In the genomic region with DNA sequence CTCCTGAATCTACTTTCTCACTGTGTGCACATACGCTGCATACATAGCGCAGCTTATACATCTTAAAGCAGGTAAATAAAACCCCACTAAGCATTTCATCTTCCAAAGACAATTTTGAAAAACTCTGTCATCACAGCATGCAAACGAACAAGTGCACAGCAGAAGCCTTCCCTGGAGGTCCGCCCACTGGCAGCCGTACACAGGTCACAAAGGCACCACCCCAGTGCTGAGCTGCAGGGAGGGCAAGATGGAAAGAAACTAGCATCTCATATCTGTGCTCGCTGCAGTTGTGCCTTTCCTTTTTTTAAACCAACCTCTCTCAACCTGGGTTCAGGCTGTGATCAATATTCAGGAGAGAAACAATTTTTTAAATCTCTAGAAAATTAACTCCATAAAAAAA, we compare ENCODE assay signal across 1 cellular context.
TF ChIP-seq lines count a peak whose summit lies in the region.

No MANE protein-coding gene starts in this region.

TF ChIP-seq in HCT116, 20 proteins besides CTCF, POLR2A, EP300 and RAD21 (continued from another document):
- TF ChIP-seq, protein P1, sequence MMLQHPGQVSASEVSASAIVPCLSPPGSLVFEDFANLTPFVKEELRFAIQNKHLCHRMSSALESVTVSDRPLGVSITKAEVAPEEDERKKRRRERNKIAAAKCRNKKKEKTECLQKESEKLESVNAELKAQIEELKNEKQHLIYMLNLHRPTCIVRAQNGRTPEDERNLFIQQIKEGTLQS (IDR thresholded peaks at IDR 0.05), result no peak
- TF ChIP-seq SRF (IDR thresholded peaks at IDR 0.05; ENCODE audit: low read depth) (no peak), YY1 (IDR thresholded peaks at IDR 0.05; ENCODE audit: extremely low read depth, insufficient replicate concordance, low read depth, low read length) (no peak), EZH2phosphoT487 (IDR thresholded peaks at IDR 0.05; ENCODE audit: borderline replicate concordance) (no peak)
- TF ChIP-seq, protein P2, sequence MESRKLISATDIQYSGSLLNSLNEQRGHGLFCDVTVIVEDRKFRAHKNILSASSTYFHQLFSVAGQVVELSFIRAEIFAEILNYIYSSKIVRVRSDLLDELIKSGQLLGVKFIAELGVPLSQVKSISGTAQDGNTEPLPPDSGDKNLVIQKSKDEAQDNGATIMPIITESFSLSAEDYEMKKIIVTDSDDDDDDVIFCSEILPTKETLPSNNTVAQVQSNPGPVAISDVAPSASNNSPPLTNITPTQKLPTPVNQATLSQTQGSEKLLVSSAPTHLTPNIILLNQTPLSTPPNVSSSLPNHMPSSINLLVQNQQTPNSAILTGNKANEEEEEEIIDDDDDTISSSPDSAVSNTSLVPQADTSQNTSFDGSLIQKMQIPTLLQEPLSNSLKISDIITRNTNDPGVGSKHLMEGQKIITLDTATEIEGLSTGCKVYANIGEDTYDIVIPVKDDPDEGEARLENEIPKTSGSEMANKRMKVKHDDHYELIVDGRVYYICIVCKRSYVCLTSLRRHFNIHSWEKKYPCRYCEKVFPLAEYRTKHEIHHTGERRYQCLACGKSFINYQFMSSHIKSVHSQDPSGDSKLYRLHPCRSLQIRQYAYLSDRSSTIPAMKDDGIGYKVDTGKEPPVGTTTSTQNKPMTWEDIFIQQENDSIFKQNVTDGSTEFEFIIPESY (IDR thresholded peaks at IDR 0.05; ENCODE audit: extremely low read depth, insufficient replicate concordance, low read length), result no peak
